In genomic region chr14:44700184-44700583, GRCh38 we compare ENCODE assay signal across 27 cellular contexts.
DNase-seq lines count a peak whose midpoint lies in the region; ATAC-seq, FAIRE-seq and TF ChIP-seq lines count a peak whose summit lies in the region.
"Had no signal": no experiment of that assay in that cellular context is flagged by ENCODE, and none has a peak within 500 bp of the region (broad histone marks: within the 10 kb centered on the region; RNA-seq: fewer than 3 reads in every experiment).

No MANE protein-coding gene starts in this region.

- H3K79me2 ChIP-seq in hepatocyte = no peaks in the 10 kb centered on the region

- H4K20me1 ChIP-seq in hepatocyte (ENCODE audit: insufficient read depth, poor library complexity, severe bottlenecking) = no peaks in the 10 kb centered on the region

- H3K4me2 ChIP-seq in hepatocyte = no peak overlapping the region

- DNase-seq in HS-5 (ENCODE audit: low read depth) (peak; percentile 66), SW480 (ENCODE audit: low spot score) (peak; percentile 31), hepatocyte (ENCODE audit: low spot score) (peak; percentile 8), urothelium cell line (ENCODE audit: low spot score) (peak; percentile 67), HEK293T (ENCODE audit: extremely low spot score) (no peak), immature natural killer cell (no peak)
- DNase-seq: activated CD4-positive, alpha-beta memory T cell treated with anti-CD3 and anti-CD28 coated beads, Interleukin-2, amount 10 ng/mL, durations not matched to agents 7 days and 5 days; activated CD4-positive, CD25-positive, alpha-beta regulatory T cell; activated naive CD4-positive, alpha-beta T cell treated with anti-CD3 and anti-CD28 coated beads, Interleukin-2, amount 50 U/mL, for 16 hours; activated T-cell treated with anti-CD3 and anti-CD28 coated beads, Interleukin-2, amount 50 U/mL, for 4 hours; cortex of kidney; hippocampal formation; midbrain; NCI-H1048; NCI-H2081; NCI-H524 treated with DMSO at 0.1 percent for 48 hours; SHP77 treated with DMSO at 0.1 percent for 48 hours; stimulated activated CD4-positive, alpha-beta T cell treated with anti-CD3 and anti-CD28 coated beads, Interleukin-4, amount 100 ng/mL, for 1 hour; stomach; trophoblast cell had no signal

- H3K27ac ChIP-seq in hepatocyte = no peak overlapping the region
- H3K27ac ChIP-seq: ascending aorta, skin epidermis, stomach had no signal

- CTCF ChIA-PET in HEK293T (lab: Yijun Ruan, JAX) = interaction anchor here (0.6 kb wide), 1 partner anchor 780 kb away, joined by 3 read pairs; no protein-coding TSS in a partner anchor

- no peaks in the 10 kb centered on the region for H3K36me3 Mint-ChIP-seq in immature natural killer cell

- H3K4me1 Mint-ChIP-seq in immature natural killer cell = no peaks in the 10 kb centered on the region
- H3K4me1 Mint-ChIP-seq: activated CD4-positive, alpha-beta memory T cell treated with anti-CD3 and anti-CD28 coated beads, Interleukin-2, amount 10 ng/mL, durations not matched to agents 7 days and 5 days had no signal

- POLR2A ChIA-PET in HEK293T (lab: Yijun Ruan, JAX) = no interaction called here

- no peak overlapping the region for H3K4me3 ChIP-seq in hepatocyte
- H3K4me3 ChIP-seq: ascending aorta, HAP-1, skin epidermis, stomach had no signal

- H2AFZ ChIP-seq in hepatocyte = no peak overlapping the region

- ATAC-seq in GM21786 (IDR thresholded peaks at IDR 0.05; ENCODE audit: unreplicated experiment) = no peak
- ATAC-seq: activated T-cell treated with anti-CD3 and anti-CD28 coated beads, Interleukin-2, amount 50 U/mL, for 4 hours had no signal

- no peaks in the 10 kb centered on the region for H3K9me2 ChIP-seq in hepatocyte (replicated peaks; ENCODE audit: insufficient read depth)

- no peaks in the 10 kb centered on the region for H3K9me3 ChIP-seq in hepatocyte (ENCODE audit: low read depth)
- H3K9me3 ChIP-seq: ascending aorta, HAP-1 had no signal

- no peak for TF ChIP-seq CTCF in hepatocyte (IDR thresholded peaks at IDR 0.05; ENCODE audit: poor library complexity)

- H3K36me3 ChIP-seq in hepatocyte (replicated peaks; ENCODE audit: insufficient read depth, low read depth) = no peaks in the 10 kb centered on the region
- H3K36me3 ChIP-seq: ascending aorta, HAP-1, stomach had no signal

- H3K9me3 Mint-ChIP-seq in immature natural killer cell = peaks cover 4 to 22% (median 13%) of the 10 kb centered on the region in 6 donors

- no peak for FAIRE-seq in urothelium cell line (lab: Jason Lieb, UNC)
- FAIRE-seq: GM12891 had no signal

- WGBS in hepatocyte (ENCODE audit: low lambda C conversion rate, missing lambda C conversion rate) = 80% methylated on average over 2 of the region's 2 CpGs

- H3K27me3 ChIP-seq in hepatocyte = no peaks in the 10 kb centered on the region
- H3K27me3 ChIP-seq: ascending aorta, stomach had no signal

- no peak overlapping the region for H3K27ac Mint-ChIP-seq in immature natural killer cell
- H3K27ac Mint-ChIP-seq: activated CD4-positive, alpha-beta memory T cell treated with anti-CD3 and anti-CD28 coated beads, Interleukin-2, amount 10 ng/mL, durations not matched to agents 7 days and 5 days; nephron; T-helper 2 cell treated with Interferon-gamma antibody and Interleukin-4, amounts not matched to agents 5 μg/mL and 100 μg/mL, for 36 hours had no signal

- no peak overlapping the region for H3K4me3 Mint-ChIP-seq in immature natural killer cell
- H3K4me3 Mint-ChIP-seq: activated CD4-positive, alpha-beta memory T cell treated with anti-CD3 and anti-CD28 coated beads, Interleukin-2, amount 10 ng/mL, durations not matched to agents 7 days and 5 days; activated T-cell treated with anti-CD3 and anti-CD28 coated beads, Interleukin-2, amount 50 U/mL, for 4 hours; nephron; T-helper 2 cell treated with Interferon-gamma antibody and Interleukin-4, amounts not matched to agents 5 μg/mL and 100 μg/mL, for 36 hours had no signal

- H3K4me1 ChIP-seq in hepatocyte (ENCODE audit: insufficient read depth) = peaks cover 3% of the 10 kb centered on the region
- H3K4me1 ChIP-seq: ascending aorta, HAP-1, stomach had no signal

- peaks cover 0 to 4% (median 0%) of the 10 kb centered on the region in 3 donors for H3K27me3 Mint-ChIP-seq in immature natural killer cell (ENCODE audit: low read depth in 3 of 3)
- H3K27me3 Mint-ChIP-seq: activated CD4-positive, alpha-beta memory T cell treated with anti-CD3 and anti-CD28 coated beads, Interleukin-2, amount 10 ng/mL, durations not matched to agents 7 days and 5 days had no signal

TF ChIP-seq in HEK293T, 16 proteins besides CTCF, POLR2A, EP300 and RAD21:
- TF ChIP-seq TARDBP (IDR thresholded peaks at IDR 0.05) = no peak
- no peak for TF ChIP-seq SP1 (IDR thresholded peaks at IDR 0.05)
- TF ChIP-seq ARNT (IDR thresholded peaks at IDR 0.05) = no peak
- TF ChIP-seq HDGF (IDR thresholded peaks at IDR 0.05; ENCODE audit: borderline replicate concordance) = no peak
- TF ChIP-seq NFRKB (IDR thresholded peaks at IDR 0.05) = no peak
- no peak for TF ChIP-seq FOXK2 (IDR thresholded peaks at IDR 0.05)
- no peak for TF ChIP-seq FOXA1 (IDR thresholded peaks at IDR 0.05)
- TF ChIP-seq FOXM1 (IDR thresholded peaks at IDR 0.05; ENCODE audit: borderline replicate concordance) = no peak
- no peak for TF ChIP-seq CTBP1 (IDR thresholded peaks at IDR 0.05; ENCODE audit: borderline replicate concordance)
- no peak for TF ChIP-seq BHLHE40 (IDR thresholded peaks at IDR 0.05; ENCODE audit: borderline replicate concordance)
- no peak for TF ChIP-seq LEF1 (IDR thresholded peaks at IDR 0.05; ENCODE audit: borderline replicate concordance)
- TF ChIP-seq SUZ12 (IDR thresholded peaks at IDR 0.05) = no peak
- TF ChIP-seq, protein P1, sequence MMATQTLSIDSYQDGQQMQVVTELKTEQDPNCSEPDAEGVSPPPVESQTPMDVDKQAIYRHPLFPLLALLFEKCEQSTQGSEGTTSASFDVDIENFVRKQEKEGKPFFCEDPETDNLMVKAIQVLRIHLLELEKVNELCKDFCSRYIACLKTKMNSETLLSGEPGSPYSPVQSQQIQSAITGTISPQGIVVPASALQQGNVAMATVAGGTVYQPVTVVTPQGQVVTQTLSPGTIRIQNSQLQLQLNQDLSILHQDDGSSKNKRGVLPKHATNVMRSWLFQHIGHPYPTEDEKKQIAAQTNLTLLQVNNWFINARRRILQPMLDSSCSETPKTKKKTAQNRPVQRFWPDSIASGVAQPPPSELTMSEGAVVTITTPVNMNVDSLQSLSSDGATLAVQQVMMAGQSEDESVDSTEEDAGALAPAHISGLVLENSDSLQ (IDR thresholded peaks at IDR 0.05) = no peak
- TF ChIP-seq ZNF384 (IDR thresholded peaks at IDR 0.05) = no peak
- TF ChIP-seq ELF4 (IDR thresholded peaks at IDR 0.05) = no peak
- no peak for TF ChIP-seq L3MBTL2 (conservative IDR thresholded peaks at IDR 0.05)

Comparison
In these comparisons a context has a peak if more than half of its experiments do, and no peak if none do; other contexts are left out.
1. DNase-seq: peak in HS-5 (single experiment), SW480 (single experiment), hepatocyte (single experiment) and urothelium cell line (single experiment); none in HEK293T (single experiment) and immature natural killer cell (0 of 3).